In genomic region chr4:108100827-108101226, GRCh38 we compare ENCODE assay signal across 24 cellular contexts.
A peak's percentile ranks its signal among the peaks of the same experiment; 100 is the strongest.
DNase-seq lines count a peak whose midpoint lies in the region; ATAC-seq and TF ChIP-seq lines count a peak whose summit lies in the region.
"Had no signal": no experiment of that assay in that cellular context is flagged by ENCODE, and none has a peak within 500 bp of the region (broad histone marks: within the 10 kb centered on the region; RNA-seq: fewer than 3 reads in every experiment).

No MANE protein-coding gene starts in this region.

- no peaks in the 10 kb centered on the region for H3K9me3 Mint-ChIP-seq in activated T-cell treated with anti-CD3 and anti-CD28 coated beads, Interleukin-2, amount 50 U/mL, for 24 hours
- H3K9me3 Mint-ChIP-seq in activated naive CD4-positive, alpha-beta T cell treated with anti-CD3 and anti-CD28 coated beads, Interleukin-2, amount 50 U/mL, for 72 hours, result no peaks in the 10 kb centered on the region

- H3K36me3 ChIP-seq in smooth muscle cell (ENCODE audit: low read depth), result no peaks in the 10 kb centered on the region
- H3K36me3 ChIP-seq in SK-N-SH (replicated peaks in 1 of 2; ENCODE audit: control insufficient read depth in 1 of 2, insufficient read depth in 2 of 2, low read length in 1 of 2), result no peaks in the 10 kb centered on the region
- no peaks in the 10 kb centered on the region for H3K36me3 ChIP-seq in psoas muscle (ENCODE audit: insufficient read depth in 1 of 2, low read depth in 1 of 2)
- H3K36me3 ChIP-seq: esophagus muscularis mucosa, heart right ventricle, lower lobe of right lung, ovary had no signal

- H3K27me3 ChIP-seq in smooth muscle cell (ENCODE audit: low read depth), result no peaks in the 10 kb centered on the region
- H3K27me3 ChIP-seq in SK-N-SH (ENCODE audit: insufficient read depth), result peaks cover 5% of the 10 kb centered on the region; the same call in 1 of the 2 replicates
- no peaks in the 10 kb centered on the region for H3K27me3 ChIP-seq in psoas muscle (ENCODE audit: insufficient read depth in 3 of 3, low read length in 2 of 3)
- H3K27me3 ChIP-seq: esophagus muscularis mucosa, foreskin keratinocyte, ovary had no signal

- peak overlapping the region; percentile 91 for H3K27ac Mint-ChIP-seq in activated T-cell treated with anti-CD3 and anti-CD28 coated beads, Interleukin-2, amount 50 U/mL, for 24 hours
- H3K27ac Mint-ChIP-seq in activated naive CD4-positive, alpha-beta T cell treated with anti-CD3 and anti-CD28 coated beads, Interleukin-2, amount 50 U/mL, for 72 hours, result peak overlapping the region; percentile 87 to 97

- H3K4me3 ChIP-seq in smooth muscle cell, result no peak overlapping the region
- H3K4me3 ChIP-seq in SK-N-SH (ENCODE audit: low read depth in 2 of 2, low read length in 1 of 2), result no peak overlapping the region
- H3K4me3 ChIP-seq in psoas muscle, result no peak overlapping the region
- H3K4me3 ChIP-seq: esophagus muscularis mucosa, heart right ventricle, lower lobe of right lung, mucosa of descending colon, ovary, skin epidermis had no signal

- POLR2A ChIA-PET in SK-N-SH (lab: Yijun Ruan, JAX), result no interaction called here

- no peak for TF ChIP-seq RAD21 in SK-N-SH (IDR thresholded peaks at IDR 0.05; ENCODE audit: low read length)

- no peaks in the 10 kb centered on the region for H3K27me3 Mint-ChIP-seq in activated T-cell treated with anti-CD3 and anti-CD28 coated beads, Interleukin-2, amount 50 U/mL, for 24 hours

- H3K9ac ChIP-seq in smooth muscle cell (ENCODE audit: low read depth), result no peak overlapping the region
- H3K9ac ChIP-seq in SK-N-SH, result no peak overlapping the region

- peak overlapping the region; percentile 69 for H3K27ac ChIP-seq in smooth muscle cell (ENCODE audit: low read depth)
- no peak overlapping the region for H3K27ac ChIP-seq in SK-N-SH (ENCODE audit: low read depth in 2 of 2, low read length in 1 of 2)
- no peak overlapping the region for H3K27ac ChIP-seq in psoas muscle
- H3K27ac ChIP-seq: esophagus muscularis mucosa, foreskin keratinocyte, heart right ventricle, lower lobe of right lung, ovary, skin epidermis had no signal

- H3K4me2 ChIP-seq in smooth muscle cell, result peak overlapping the region; percentile 1
- H3K4me2 ChIP-seq in SK-N-SH, result no peak overlapping the region

- ATAC-seq in activated naive CD4-positive, alpha-beta T cell treated with anti-CD3 and anti-CD28 coated beads, Interleukin-2, amount 50 U/mL, for 72 hours, result peak; percentile 16 to 71
- ATAC-seq in psoas muscle, result no peak
- ATAC-seq: foreskin keratinocyte, HCT116, heart right ventricle, lower lobe of right lung, mucosa of descending colon had no signal

- peaks cover 28% of the 10 kb centered on the region for H4K20me1 ChIP-seq in smooth muscle cell (ENCODE audit: low read depth)
- no peaks in the 10 kb centered on the region for H4K20me1 ChIP-seq in SK-N-SH (ENCODE audit: insufficient read depth)

- DNase-seq in activated T-cell treated with anti-CD3 and anti-CD28 coated beads, Interleukin-2, amount 50 U/mL, for 24 hours, result no peak
- no peak for DNase-seq in activated T-cell treated with anti-CD3 and anti-CD28 coated beads, Interleukin-2, amount 50 U/mL, for 48 hours
- DNase-seq in Daoy (ENCODE audit: low read depth) (peak; percentile 3), smooth muscle cell (lab: John Stamatoyannopoulos, UW; ENCODE audit: unreplicated experiment) (no peak), SK-N-SH (no peak), C1 segment of cervical spinal cord (lab: John Stamatoyannopoulos, UW) (no peak), psoas muscle (no peak)
- no peak for DNase-seq in activated naive CD4-positive, alpha-beta T cell treated with anti-CD3 and anti-CD28 coated beads, Interleukin-2, amount 50 U/mL, for 72 hours (ENCODE audit: low spot score in 2 of 2)
- DNase-seq: dermis blood vessel endothelial cell; foreskin keratinocyte; heart right ventricle; lower lobe of right lung; mucosa of descending colon; NCI-H1417 treated with DMSO at 0.1 percent for 48 hours; NCI-H2081; NCI-H226; NCI-H69; ovary; retina; stimulated activated CD8-positive, alpha-beta memory T cell treated with anti-CD3 and anti-CD28 coated beads, Interleukin-4, amount 100 ng/mL, for 48 hours; trophoblast cell had no signal

- H3K9me3 ChIP-seq in smooth muscle cell (replicated peaks; ENCODE audit: low read depth) (no peaks in the 10 kb centered on the region), SK-N-SH (no peaks in the 10 kb centered on the region), psoas muscle (no peaks in the 10 kb centered on the region)
- H3K9me3 ChIP-seq: esophagus muscularis mucosa, heart right ventricle, lower lobe of right lung, mucosa of descending colon, ovary had no signal

- intact Hi-C loops in psoas muscle (cut with DNase I), result no loop called here

- peak overlapping the region; percentile 24 for H3K4me3 Mint-ChIP-seq in activated T-cell treated with anti-CD3 and anti-CD28 coated beads, Interleukin-2, amount 50 U/mL, for 24 hours

- H3K79me2 ChIP-seq in smooth muscle cell (ENCODE audit: low read depth) (peaks cover 52% of the 10 kb centered on the region), SK-N-SH (ENCODE audit: insufficient read depth) (no peaks in the 10 kb centered on the region)

- no peaks in the 10 kb centered on the region for H3K9me2 ChIP-seq in SK-N-SH

- H3F3A ChIP-seq in smooth muscle cell (ENCODE audit: low read depth), result no peaks in the 10 kb centered on the region
- H3F3A ChIP-seq in SK-N-SH (replicated peaks; ENCODE audit: insufficient read depth), result no peaks in the 10 kb centered on the region

- peaks cover 61% of the 10 kb centered on the region for H3K36me3 Mint-ChIP-seq in activated T-cell treated with anti-CD3 and anti-CD28 coated beads, Interleukin-2, amount 50 U/mL, for 24 hours (ENCODE audit: low read depth)
- peaks cover 17 to 67% of the 10 kb centered on the region in 2 donors for H3K36me3 Mint-ChIP-seq in activated naive CD4-positive, alpha-beta T cell treated with anti-CD3 and anti-CD28 coated beads, Interleukin-2, amount 50 U/mL, for 72 hours

- no peak for TF ChIP-seq CTCF in smooth muscle cell (IDR thresholded peaks at IDR 0.05; ENCODE audit: borderline replicate concordance, insufficient read depth, poor library complexity, severe bottlenecking)
- TF ChIP-seq CTCF in SK-N-SH (IDR thresholded peaks at IDR 0.05), result no peak
- no peak for TF ChIP-seq CTCF in psoas muscle (IDR thresholded peaks at IDR 0.05)

- H2AFZ ChIP-seq in smooth muscle cell (ENCODE audit: low read depth), result no peak overlapping the region
- no peak overlapping the region for H2AFZ ChIP-seq in SK-N-SH (ENCODE audit: low read depth)

- H3K4me1 ChIP-seq in smooth muscle cell (ENCODE audit: low read depth) (no peaks in the 10 kb centered on the region), SK-N-SH (ENCODE audit: control insufficient read depth in 1 of 2, insufficient read depth in 2 of 2, low read depth in 1 of 2, low read length in 1 of 2) (no peaks in the 10 kb centered on the region), psoas muscle (no peaks in the 10 kb centered on the region)
- H3K4me1 ChIP-seq: esophagus muscularis mucosa, foreskin keratinocyte, heart right ventricle, lower lobe of right lung had no signal

- H3K4me1 Mint-ChIP-seq in activated T-cell treated with anti-CD3 and anti-CD28 coated beads, Interleukin-2, amount 50 U/mL, for 24 hours (ENCODE audit: low read depth), result peaks cover 88% of the 10 kb centered on the region

- TF ChIP-seq EP300 in SK-N-SH (IDR thresholded peaks at IDR 0.05; ENCODE audit: borderline replicate concordance in 1 of 2, low read depth in 1 of 2, low read length in 1 of 2), result no peak

- 42% methylated on average over 1 of the region's 1 CpG for WGBS in smooth muscle cell (ENCODE audit: low lambda C conversion rate)
- WGBS in SK-N-SH (ENCODE audit: low lambda C conversion rate), result 0% methylated on average over 1 of the region's 1 CpG
- WGBS in psoas muscle, 3 donors, result 42 to 44% (median 42%) methylated on average over 1 of the region's 1 CpG

- CTCF ChIA-PET in SK-N-SH (lab: Yijun Ruan, JAX), result interaction anchor here (0.6 to 1.6 kb wide), 2 partner anchors 8 to 339 kb away, joined by 3 read pairs; no protein-coding TSS in a partner anchor

TF ChIP-seq in SK-N-SH, 30 proteins besides CTCF, POLR2A, EP300 and RAD21 (continues in another document):
- no peak for TF ChIP-seq MEF2A (IDR thresholded peaks at IDR 0.05; ENCODE audit: borderline replicate concordance, low read depth)
- no peak for TF ChIP-seq USF1 (IDR thresholded peaks at IDR 0.05; ENCODE audit: borderline replicate concordance, low read depth)
- TF ChIP-seq REST (IDR thresholded peaks at IDR 0.05; ENCODE audit: low read depth, low read length), result no peak
- TF ChIP-seq NRF1 (IDR thresholded peaks at IDR 0.05; ENCODE audit: low read depth, low read length), result no peak
- TF ChIP-seq POLR2AphosphoS5 (IDR thresholded peaks at IDR 0.05; ENCODE audit: low read depth, low read length), result no peak
- no peak for TF ChIP-seq JUND (IDR thresholded peaks at IDR 0.05)
- no peak for TF ChIP-seq TCF12 (IDR thresholded peaks at IDR 0.05)

Comparison
In these comparisons a context has a peak if more than half of its experiments do, and no peak if none do; other contexts are left out.
1. ATAC-seq: peak in activated naive CD4-positive, alpha-beta T cell treated with anti-CD3 and anti-CD28 coated beads, Interleukin-2, amount 50 U/mL, for 72 hours (2 of 2); none in psoas muscle (0 of 4).